Comparison of ENCODE assay signal across 32 cellular contexts in the genomic region with DNA sequence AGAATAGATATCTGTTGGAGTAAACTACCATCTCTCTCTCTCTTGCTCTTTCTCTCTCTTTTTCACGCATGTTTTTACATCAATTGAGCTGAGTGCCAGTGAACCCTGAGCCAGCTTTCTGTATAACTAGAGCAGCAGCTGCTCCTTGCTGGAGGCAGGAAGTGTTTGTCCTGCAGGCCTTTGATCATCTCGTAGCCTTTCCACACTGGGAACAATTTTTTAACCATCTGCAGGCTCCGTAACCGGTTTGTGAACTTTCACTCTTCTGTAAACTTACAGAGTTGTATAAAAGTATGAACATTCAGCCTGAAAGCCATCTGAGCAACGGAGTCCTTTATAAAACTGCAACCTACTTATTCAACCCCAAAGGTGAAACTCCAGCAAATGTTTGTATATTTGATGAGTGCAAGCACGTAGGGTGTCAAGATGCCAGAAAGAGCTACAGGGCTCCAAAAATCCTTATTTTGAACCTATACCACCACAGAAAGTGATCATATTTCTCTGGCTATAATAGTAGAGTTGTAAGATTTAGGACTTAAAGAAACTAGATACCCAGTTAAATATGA.
DNase-seq lines count a peak whose midpoint lies in the region; ATAC-seq, FAIRE-seq and TF ChIP-seq lines count a peak whose summit lies in the region.
"Had no signal": no experiment of that assay in that cellular context is flagged by ENCODE, and none has a peak within 500 bp of the region (broad histone marks: within the 10 kb centered on the region; RNA-seq: fewer than 3 reads in every experiment).

No MANE protein-coding gene starts in this region.

- no peak for TF ChIP-seq CTCF in body of pancreas (IDR thresholded peaks at IDR 0.05)
- no peak for TF ChIP-seq CTCF in pancreas (IDR thresholded peaks at IDR 0.05)
- no peak for TF ChIP-seq CTCF in psoas muscle (IDR thresholded peaks at IDR 0.05)
- no peak for TF ChIP-seq CTCF in GM13977 (IDR thresholded peaks at IDR 0.05; ENCODE audit: extremely low read depth, insufficient read depth, missing control alignments)

- H3K4me3 ChIP-seq in body of pancreas, result no peak overlapping the region
- no peak overlapping the region for H3K4me3 ChIP-seq in pancreas
- H3K4me3 ChIP-seq in psoas muscle, result no peak overlapping the region
- H3K4me3 ChIP-seq: breast epithelium, heart right ventricle, left ventricle myocardium inferior, upper lobe of right lung had no signal

- H3K9me3 ChIP-seq in body of pancreas, result no peaks in the 10 kb centered on the region
- H3K9me3 ChIP-seq in pancreas, result no peaks in the 10 kb centered on the region
- no peaks in the 10 kb centered on the region for H3K9me3 ChIP-seq in psoas muscle
- H3K9me3 ChIP-seq: breast epithelium, left ventricle myocardium inferior, upper lobe of right lung had no signal

- H3K27me3 ChIP-seq in body of pancreas (no peaks in the 10 kb centered on the region), pancreas (no peaks in the 10 kb centered on the region), psoas muscle (ENCODE audit: insufficient read depth in 3 of 3, low read length in 2 of 3) (no peaks in the 10 kb centered on the region)
- H3K27me3 ChIP-seq: breast epithelium, upper lobe of right lung had no signal

- H3K27ac ChIP-seq in body of pancreas (peak overlapping the region; percentile 32 to 62 (median 58)), pancreas (peak overlapping the region in 1 of 4 donors; percentile 15), psoas muscle (no peak overlapping the region)
- H3K27ac ChIP-seq: 22Rv1, breast epithelium, heart right ventricle, left ventricle myocardium inferior, parathyroid adenoma, upper lobe of right lung had no signal

- peak; percentile 21 for DNase-seq in DMS 273 (lab: John Stamatoyannopoulos, UW; ENCODE audit: unreplicated experiment)
- DNase-seq in DMS 273 treated with DMSO at 0.1 percent for 48 hours (lab: John Stamatoyannopoulos, UW), result no peak
- DNase-seq in NCI-H146 treated with DMSO at 0.1 percent for 48 hours (lab: John Stamatoyannopoulos, UW; ENCODE audit: unreplicated experiment), result peak; percentile 54
- peak in 3 of 4 donors; percentile 32 to 56 (median 45) for DNase-seq in body of pancreas
- DNase-seq in pancreas, result no peak
- DNase-seq in mucosa of gallbladder (ENCODE audit: low spot score), result no peak
- no peak for DNase-seq in psoas muscle
- DNase-seq in GM13977 (ENCODE audit: low spot score), result no peak
- DNase-seq: activated CD4-positive, alpha-beta T cell treated with anti-CD3 and anti-CD28 coated beads for 48 hours; activated CD8-positive, alpha-beta memory T cell treated with anti-CD3 and anti-CD28 coated beads, Interleukin-2, amount 10 ng/mL, durations not matched to agents 7 days and 5 days; activated naive CD4-positive, alpha-beta T cell treated with anti-CD3 and anti-CD28 coated beads for 36 hours; activated T-cell treated with anti-CD3 and anti-CD28 coated beads, Interleukin-2, amount 50 U/mL, for 72 hours; amniotic stem cell; CD4-positive, CD25-positive, alpha-beta regulatory T cell; DMS79 treated with DMSO at 0.1 percent for 48 hours; effector CD8-positive, alpha-beta T cell; erythroblast; foreskin fibroblast; H7; heart right ventricle; KG1; left ventricle myocardium inferior; midbrain; MV-4-11; NCI-H1930; NCI-H526; upper lobe of right lung had no signal

- FAIRE-seq in pancreas (lab: Jason Lieb, UNC), result no peak
- FAIRE-seq: HTR-8/SVneo had no signal

- intact Hi-C loops in body of pancreas (cut with DNase I) (no loop called here), pancreas (cut with DNase I) (no loop called here), psoas muscle (cut with DNase I) (no loop called here)

- WGBS in body of pancreas, 2 donors, result 18 to 22% methylated on average over 6 of the region's 6 CpGs
- 15 to 16% methylated on average over 6 of the region's 6 CpGs for WGBS in pancreas, 2 donors
- WGBS in psoas muscle, 3 donors, result 31 to 47% (median 40%) methylated on average over 6 of the region's 6 CpGs

- H3K36me3 ChIP-seq in body of pancreas (replicated peaks in 1 of 2; ENCODE audit: insufficient read depth in 1 of 2, low read depth in 2 of 2) (no peaks in the 10 kb centered on the region), pancreas (no peaks in the 10 kb centered on the region), psoas muscle (ENCODE audit: insufficient read depth in 1 of 2, low read depth in 1 of 2) (no peaks in the 10 kb centered on the region)
- H3K36me3 ChIP-seq: breast epithelium, heart right ventricle, left ventricle myocardium inferior, upper lobe of right lung had no signal

- H3K4me1 ChIP-seq in body of pancreas (peaks cover 10% of the 10 kb centered on the region), pancreas (peaks cover 0 to 13% (median 5%) of the 10 kb centered on the region in 3 donors), psoas muscle (no peaks in the 10 kb centered on the region)
- H3K4me1 ChIP-seq: breast epithelium, heart right ventricle, left ventricle myocardium inferior, parathyroid adenoma, upper lobe of right lung had no signal

- TF ChIP-seq POLR2A in body of pancreas (IDR thresholded peaks at IDR 0.05), result no peak

- ATAC-seq in body of pancreas, result peak; percentile 74
- ATAC-seq in pancreas, result peak; percentile 75 to 94 (median 87)
- ATAC-seq in psoas muscle, result no peak
- ATAC-seq: activated CD8-positive, alpha-beta memory T cell treated with anti-CD3 and anti-CD28 coated beads, Interleukin-2, amount 10 ng/mL, durations not matched to agents 7 days and 5 days; activated T-cell treated with anti-CD3 and anti-CD28 coated beads, Interleukin-2, amount 50 U/mL, for 72 hours; heart right ventricle; natural killer cell treated with Interleukin-12 subunit alpha and Interleukin-12 subunit beta and Interleukin-15 and Interleukin-18, amount 100 ng/mL, for 72 hours; upper lobe of right lung had no signal

- in situ Hi-C loops in GM13977 (cut with MboI; ENCODE audit: low pct_unique_long_range_greater_than_20kb, low sequenced_read_pairs, unreplicated experiment), result loop anchor here (10.0 kb wide), 1 partner anchor 66 kb away; no protein-coding TSS in a partner anchor

Comparison
In these comparisons a context has a peak if more than half of its experiments do, and no peak if none do; other contexts are left out.
1. DNase-seq: peak in DMS 273 (single experiment), NCI-H146 treated with DMSO at 0.1 percent for 48 hours (single experiment) and body of pancreas (3 of 4); none in DMS 273 treated with DMSO at 0.1 percent for 48 hours (single experiment), pancreas (0 of 6), mucosa of gallbladder (single experiment), psoas muscle (0 of 2) and GM13977 (single experiment).
2. ATAC-seq: peak in body of pancreas (single experiment) and pancreas (4 of 4); none in psoas muscle (0 of 4).